ENCODE assay signal across 9 cellular contexts in the genomic region with DNA sequence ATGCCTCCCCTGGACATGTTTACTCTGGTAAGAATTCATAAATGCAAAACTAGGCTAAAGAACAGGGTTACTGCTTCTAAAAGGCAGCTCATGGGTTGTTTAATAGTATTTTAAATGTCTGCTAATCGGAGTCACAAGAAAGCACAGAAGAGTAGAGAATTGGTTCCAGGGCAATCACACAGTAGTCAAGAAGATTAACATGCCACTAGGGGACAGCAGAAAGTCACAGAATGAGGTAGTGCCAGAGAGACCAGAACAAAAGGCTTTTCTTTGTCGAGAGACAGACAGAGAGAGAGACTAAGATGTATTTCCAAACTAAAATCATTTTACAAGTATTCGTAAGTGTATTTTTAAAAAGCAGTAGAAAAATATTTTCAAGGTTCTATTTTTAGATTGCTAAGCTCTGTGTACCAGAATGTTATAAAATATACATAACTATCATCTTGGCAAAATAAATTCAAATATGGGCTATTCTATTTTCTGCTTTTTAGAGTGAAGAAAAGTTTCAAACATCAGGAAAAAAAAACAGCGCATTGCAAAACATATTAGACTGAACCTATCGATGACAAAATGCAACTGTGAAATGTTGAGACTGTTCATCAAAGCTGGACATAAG.
DNase-seq lines count a peak whose midpoint lies in the region; ATAC-seq and TF ChIP-seq lines count a peak whose summit lies in the region.
"Had no signal": no experiment of that assay in that cellular context is flagged by ENCODE, and none has a peak within 500 bp of the region (broad histone marks: within the 10 kb centered on the region; RNA-seq: fewer than 3 reads in every experiment).

No MANE protein-coding gene starts in this region.

- H3K4me3 ChIP-seq in BE2C (ENCODE audit: low read depth, low read length): no peak overlapping the region
- no peak overlapping the region for H3K4me3 ChIP-seq in cardiac muscle cell

- H3K27me3 Mint-ChIP-seq in activated CD8-positive, alpha-beta T cell treated with anti-CD3 and anti-CD28 coated beads for 36 hours: peaks cover 19% of the 10 kb centered on the region

- ATAC-seq in GM18858 (IDR thresholded peaks at IDR 0.05; ENCODE audit: unreplicated experiment) (peak; percentile 84), HG03175 (IDR thresholded peaks at IDR 0.05; ENCODE audit: unreplicated experiment) (peak; percentile 75)
- no peak for ATAC-seq in activated CD8-positive, alpha-beta T cell treated with anti-CD3 and anti-CD28 coated beads for 36 hours

- no peak overlapping the region for H3K4me3 Mint-ChIP-seq in activated CD8-positive, alpha-beta T cell treated with anti-CD3 and anti-CD28 coated beads for 36 hours
- H3K4me3 Mint-ChIP-seq: IgD-negative memory B cell had no signal

- no peaks in the 10 kb centered on the region for H3K9me3 Mint-ChIP-seq in activated CD8-positive, alpha-beta T cell treated with anti-CD3 and anti-CD28 coated beads for 36 hours

- H3K27ac Mint-ChIP-seq in activated CD8-positive, alpha-beta T cell treated with anti-CD3 and anti-CD28 coated beads for 36 hours: no peak overlapping the region
- H3K27ac Mint-ChIP-seq: IgD-negative memory B cell had no signal

- H3K36me3 ChIP-seq in BE2C: no peaks in the 10 kb centered on the region
- no peaks in the 10 kb centered on the region for H3K36me3 ChIP-seq in cardiac muscle cell

- CTCF ChIA-PET in activated CD8-positive, alpha-beta T cell treated with anti-CD3 and anti-CD28 coated beads for 36 hours (lab: Charles Lee): interaction anchor here (0.7 to 1.8 kb wide), 7 partner anchors 9 to 863 kb away, joined by 3 to 6 read pairs (median 3); no protein-coding TSS in a partner anchor

- no peaks in the 10 kb centered on the region for H3K9me3 ChIP-seq in BE2C
- H3K9me3 ChIP-seq in cardiac muscle cell (ENCODE audit: low read depth): no peaks in the 10 kb centered on the region

- H3K27ac ChIP-seq in cardiac muscle cell: peak overlapping the region; percentile 40

- 0 out of 2 replicates have a peak, but pooled peaks cover 4% of the 10 kb centered on the region for H3K4me1 ChIP-seq in BE2C
- peaks cover 53% of the 10 kb centered on the region for H3K4me1 ChIP-seq in cardiac muscle cell (ENCODE audit: low read depth)

- TF ChIP-seq CTCF in BE2C (IDR thresholded peaks at IDR 0.05; ENCODE audit: low read depth, low read length) (peak; percentile 99), cardiac muscle cell (IDR thresholded peaks at IDR 0.05; ENCODE audit: low read depth, low read length) (peak; percentile 81)
- TF ChIP-seq CTCF in activated CD8-positive, alpha-beta T cell treated with anti-CD3 and anti-CD28 coated beads for 36 hours (IDR thresholded peaks at IDR 0.05): peak; percentile 61

- no peaks in the 10 kb centered on the region for H3K36me3 Mint-ChIP-seq in activated CD8-positive, alpha-beta T cell treated with anti-CD3 and anti-CD28 coated beads for 36 hours (ENCODE audit: low read depth)
- H3K36me3 Mint-ChIP-seq: IgD-negative memory B cell had no signal

- H3K27me3 ChIP-seq in BE2C: no peaks in the 10 kb centered on the region
- no peaks in the 10 kb centered on the region for H3K27me3 ChIP-seq in cardiac muscle cell

- POLR2A ChIA-PET in activated CD8-positive, alpha-beta T cell treated with anti-CD3 and anti-CD28 coated beads for 36 hours (lab: Charles Lee): no interaction called here

- H3K4me1 Mint-ChIP-seq in activated CD8-positive, alpha-beta T cell treated with anti-CD3 and anti-CD28 coated beads for 36 hours (ENCODE audit: low read depth): no peaks in the 10 kb centered on the region

- peak; percentile 54 for DNase-seq in BE2C
- DNase-seq in NCI-H2196 treated with DMSO at 0.1 percent for 48 hours (lab: John Stamatoyannopoulos, UW; ENCODE audit: unreplicated experiment): peak; percentile 20
- peak; percentile 7 for DNase-seq in activated CD8-positive, alpha-beta T cell treated with anti-CD3 and anti-CD28 coated beads for 36 hours
- DNase-seq in cardiac muscle cell (ENCODE audit: low read depth in 1 of 2, low spot score in 1 of 2): peak; percentile 83 to 85
- peak; percentile 69 for DNase-seq in renal cortical epithelial cell (ENCODE audit: low read depth)
- no peak for DNase-seq in activated gamma-delta T cell (lab: John Stamatoyannopoulos, UW)

- intact Hi-C loops in activated CD8-positive, alpha-beta T cell treated with anti-CD3 and anti-CD28 coated beads for 36 hours (cut with micrococcal nuclease): no loop called here
